Comparison of ENCODE assay signal across 17 cellular contexts in genomic region chr13:111512707-111513106, GRCh38.
A peak's percentile ranks its signal among the peaks of the same experiment; 100 is the strongest.
DNase-seq lines count a peak whose midpoint lies in the region; ATAC-seq and TF ChIP-seq lines count a peak whose summit lies in the region.
"Had no signal": no experiment of that assay in that cellular context is flagged by ENCODE, and none has a peak within 500 bp of the region (broad histone marks: within the 10 kb centered on the region; RNA-seq: fewer than 3 reads in every experiment).

No MANE protein-coding gene starts in this region.

- in situ Hi-C loops in KBM-7 (cut with MboI; ENCODE audit: low pct_unique_long_range_greater_than_20kb, low sequenced_read_pairs): no loop called here

- H3K4me3 ChIP-seq in coronary artery (no peak overlapping the region), neural progenitor cell (no peak overlapping the region), spleen (no peak overlapping the region), endodermal cell (ENCODE audit: low read length) (no peak overlapping the region)

- no peak for TF ChIP-seq CTCF in coronary artery (IDR thresholded peaks at IDR 0.05)
- TF ChIP-seq CTCF in neural progenitor cell (IDR thresholded peaks at IDR 0.05): no peak
- TF ChIP-seq CTCF in spleen (IDR thresholded peaks at IDR 0.05 in 8 of 11, conservative IDR thresholded peaks at IDR 0.05 in 3 of 11): no peak
- TF ChIP-seq CTCF in endodermal cell (conservative IDR thresholded peaks at IDR 0.05): no peak

- H3K4me1 Mint-ChIP-seq in neural progenitor cell (peaks cover 16% of the 10 kb centered on the region), endodermal cell (peaks cover 5% of the 10 kb centered on the region)
- H3K4me1 Mint-ChIP-seq: CD14-positive monocyte had no signal

- intact Hi-C loops in cardiac septum (cut with DNase I): no loop called here
- intact Hi-C loops in left cardiac atrium (cut with DNase I): no loop called here
- intact Hi-C loops in spleen (cut with DNase I; ENCODE audit: low total_unique reads): no loop called here

- no peak overlapping the region for H2AFZ ChIP-seq in neural progenitor cell (replicated peaks)

- H3K4me2 ChIP-seq in neural progenitor cell: no peak overlapping the region

- ATAC-seq in left cardiac atrium (no peak), HG03097 (IDR thresholded peaks at IDR 0.05; ENCODE audit: low FRiP score, unreplicated experiment) (no peak)
- ATAC-seq: CD8-positive, alpha-beta T cell; HCT116 had no signal

- H3K9me3 Mint-ChIP-seq in neural progenitor cell (no peaks in the 10 kb centered on the region), endodermal cell (no peaks in the 10 kb centered on the region)
- H3K9me3 Mint-ChIP-seq: CD8-positive, alpha-beta T cell had no signal

- H3K27me3 Mint-ChIP-seq in neural progenitor cell (ENCODE audit: insufficient read depth, low read depth): peaks cover 13% of the 10 kb centered on the region
- peaks cover 2% of the 10 kb centered on the region for H3K27me3 Mint-ChIP-seq in endodermal cell (ENCODE audit: insufficient read depth)

- H3K9ac ChIP-seq in neural progenitor cell: no peak overlapping the region
- H3K9ac ChIP-seq in endodermal cell (ENCODE audit: extremely low read depth, low read length, poor library complexity, severe bottlenecking): no peak overlapping the region

- H3K36me3 Mint-ChIP-seq in neural progenitor cell (no peaks in the 10 kb centered on the region), endodermal cell (ENCODE audit: low read depth) (no peaks in the 10 kb centered on the region)
- H3K36me3 Mint-ChIP-seq: CD14-positive monocyte; CD8-positive, alpha-beta T cell had no signal

- H3K4me3 Mint-ChIP-seq in neural progenitor cell (no peak overlapping the region), endodermal cell (no peak overlapping the region)
- H3K4me3 Mint-ChIP-seq: CD14-positive monocyte; CD8-positive, alpha-beta T cell had no signal

- no peaks in the 10 kb centered on the region for H3K36me3 ChIP-seq in neural progenitor cell
- H3K36me3 ChIP-seq in spleen: no peaks in the 10 kb centered on the region
- no peaks in the 10 kb centered on the region for H3K36me3 ChIP-seq in endodermal cell (ENCODE audit: control insufficient read depth, insufficient read depth, low read length)

- peak overlapping the region; percentile 46 for H3K27ac Mint-ChIP-seq in neural progenitor cell
- H3K27ac Mint-ChIP-seq in endodermal cell: no peak overlapping the region
- H3K27ac Mint-ChIP-seq: CD8-positive, alpha-beta T cell had no signal

- DNase-seq in cardiac septum (ENCODE audit: low spot score): peak; percentile 71
- no peak for DNase-seq in left cardiac atrium
- peak; percentile 63 for DNase-seq in coronary artery (ENCODE audit: low spot score)
- DNase-seq in neural progenitor cell (ENCODE audit: low spot score): no peak
- DNase-seq in spleen: peak; percentile 65
- no peak for DNase-seq in endodermal cell
- no peak for DNase-seq in KBM-7
- DNase-seq: COR-L47, DMS153, DMS79 treated with DMSO at 0.1 percent for 48 hours, EL, GOT3 had no signal

- TF ChIP-seq POLR2A in spleen (IDR thresholded peaks at IDR 0.05): no peak

- H3K27ac ChIP-seq in coronary artery (no peak overlapping the region), neural progenitor cell (no peak overlapping the region), spleen (no peak overlapping the region), endodermal cell (ENCODE audit: low read depth, low read length) (no peak overlapping the region)
- H3K27ac ChIP-seq: 22Rv1 had no signal

- H3K4me1 ChIP-seq in neural progenitor cell: peaks cover 4% of the 10 kb centered on the region
- no peaks in the 10 kb centered on the region for H3K4me1 ChIP-seq in spleen
- no peaks in the 10 kb centered on the region for H3K4me1 ChIP-seq in endodermal cell (ENCODE audit: control insufficient read depth, insufficient read depth, low read length)

- H3K27me3 ChIP-seq in neural progenitor cell (no peaks in the 10 kb centered on the region), spleen (replicated peaks in 1 of 7) (peaks cover 0 to 60% (median 10%) of the 10 kb centered on the region in 7 donors), endodermal cell (ENCODE audit: control insufficient read depth, insufficient read depth, low read length, poor library complexity, severe bottlenecking) (no peaks in the 10 kb centered on the region)

- H3K79me2 ChIP-seq in neural progenitor cell (ENCODE audit: low read depth): no peaks in the 10 kb centered on the region

- no peaks in the 10 kb centered on the region for H4K20me1 ChIP-seq in neural progenitor cell (ENCODE audit: low read depth)

- H3K9me3 ChIP-seq in neural progenitor cell (ENCODE audit: low read depth) (no peaks in the 10 kb centered on the region), spleen (no peaks in the 10 kb centered on the region), endodermal cell (ENCODE audit: control insufficient read depth, low read length) (no peaks in the 10 kb centered on the region)

- 87 to 94% (median 88%) methylated on average over 13 of the region's 13 CpGs for WGBS in spleen, 5 donors
- 91 to 95% methylated on average over 10 to 13 of the region's 13 CpGs for WGBS in endodermal cell (ENCODE audit: insufficient coverage in 1 of 2, insufficient read length in 1 of 2), 2 experiments

- H3F3A ChIP-seq in neural progenitor cell (ENCODE audit: low read depth): peaks cover 2% of the 10 kb centered on the region

Comparison
In these comparisons a context has a peak if more than half of its experiments do, and no peak if none do; other contexts are left out.
1. DNase-seq: peak in cardiac septum (single experiment), coronary artery (single experiment) and spleen (single experiment); none in left cardiac atrium (single experiment), neural progenitor cell (single experiment), endodermal cell (single experiment) and KBM-7 (single experiment).